In genomic region chr16:75267631-75268264, GRCh38 we compare ENCODE assay signal across 1 cellular context.
TF ChIP-seq lines count a peak whose summit lies in the region.

No MANE protein-coding gene starts in this region.

TF ChIP-seq in HepG2, 621 proteins besides CTCF, POLR2A, EP300 and RAD21 (continued from another document and continues in another):
- TF ChIP-seq, protein P1, sequence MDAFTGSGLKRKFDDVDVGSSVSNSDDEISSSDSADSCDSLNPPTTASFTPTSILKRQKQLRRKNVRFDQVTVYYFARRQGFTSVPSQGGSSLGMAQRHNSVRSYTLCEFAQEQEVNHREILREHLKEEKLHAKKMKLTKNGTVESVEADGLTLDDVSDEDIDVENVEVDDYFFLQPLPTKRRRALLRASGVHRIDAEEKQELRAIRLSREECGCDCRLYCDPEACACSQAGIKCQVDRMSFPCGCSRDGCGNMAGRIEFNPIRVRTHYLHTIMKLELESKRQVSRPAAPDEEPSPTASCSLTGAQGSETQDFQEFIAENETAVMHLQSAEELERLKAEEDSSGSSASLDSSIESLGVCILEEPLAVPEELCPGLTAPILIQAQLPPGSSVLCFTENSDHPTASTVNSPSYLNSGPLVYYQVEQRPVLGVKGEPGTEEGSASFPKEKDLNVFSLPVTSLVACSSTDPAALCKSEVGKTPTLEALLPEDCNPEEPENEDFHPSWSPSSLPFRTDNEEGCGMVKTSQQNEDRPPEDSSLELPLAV (CRISPR knock-in tag; conservative IDR thresholded peaks at IDR 0.05; ENCODE audit: low read depth), result no peak
- TF ChIP-seq TRIM24 (CRISPR knock-in tag; IDR thresholded peaks at IDR 0.05), result no peak
- TF ChIP-seq KLF15 (CRISPR knock-in tag; IDR thresholded peaks at IDR 0.05; ENCODE audit: borderline replicate concordance), result no peak
- peak; percentile 24; the same call in 1 of the 2 replicates for TF ChIP-seq ZFY (CRISPR knock-in tag; IDR thresholded peaks at IDR 0.05)
- peak; percentile 56 for TF ChIP-seq TBX2 (CRISPR knock-in tag; IDR thresholded peaks at IDR 0.05; ENCODE audit: borderline replicate concordance)
- no peak for TF ChIP-seq FIP1L1 (IDR thresholded peaks at IDR 0.05; ENCODE audit: borderline replicate concordance, insufficient read depth, low read depth, low read length)
- TF ChIP-seq NBN (conservative IDR thresholded peaks at IDR 0.05), result no peak
- no peak for TF ChIP-seq ISL2 (CRISPR knock-in tag; IDR thresholded peaks at IDR 0.05)
- no peak for TF ChIP-seq PRMT3 (CRISPR knock-in tag; IDR thresholded peaks at IDR 0.05; ENCODE audit: borderline replicate concordance, low read depth)
- no peak for TF ChIP-seq SNAPC2 (CRISPR knock-in tag; IDR thresholded peaks at IDR 0.05)
- TF ChIP-seq PHB2 (IDR thresholded peaks at IDR 0.05; ENCODE audit: partially characterized antibody), result no peak
- no peak for TF ChIP-seq IKZF5 (CRISPR knock-in tag; IDR thresholded peaks at IDR 0.05)
- TF ChIP-seq ZFAT (CRISPR knock-in tag; conservative IDR thresholded peaks at IDR 0.05), result no peak
- TF ChIP-seq SALL1 (CRISPR knock-in tag; IDR thresholded peaks at IDR 0.05), result peak; percentile 17; the same call in 1 of the 2 replicates
- no peak for TF ChIP-seq USF2 (IDR thresholded peaks at IDR 0.05; ENCODE audit: low read depth, low read length)
- no peak for TF ChIP-seq USF2 (CRISPR knock-in tag; IDR thresholded peaks at IDR 0.05; ENCODE audit: borderline replicate concordance)
- TF ChIP-seq FOXA3 (CRISPR knock-in tag; IDR thresholded peaks at IDR 0.05), result no peak
- no peak for TF ChIP-seq IRF2 (CRISPR knock-in tag; IDR thresholded peaks at IDR 0.05)
- TF ChIP-seq, protein P2, sequence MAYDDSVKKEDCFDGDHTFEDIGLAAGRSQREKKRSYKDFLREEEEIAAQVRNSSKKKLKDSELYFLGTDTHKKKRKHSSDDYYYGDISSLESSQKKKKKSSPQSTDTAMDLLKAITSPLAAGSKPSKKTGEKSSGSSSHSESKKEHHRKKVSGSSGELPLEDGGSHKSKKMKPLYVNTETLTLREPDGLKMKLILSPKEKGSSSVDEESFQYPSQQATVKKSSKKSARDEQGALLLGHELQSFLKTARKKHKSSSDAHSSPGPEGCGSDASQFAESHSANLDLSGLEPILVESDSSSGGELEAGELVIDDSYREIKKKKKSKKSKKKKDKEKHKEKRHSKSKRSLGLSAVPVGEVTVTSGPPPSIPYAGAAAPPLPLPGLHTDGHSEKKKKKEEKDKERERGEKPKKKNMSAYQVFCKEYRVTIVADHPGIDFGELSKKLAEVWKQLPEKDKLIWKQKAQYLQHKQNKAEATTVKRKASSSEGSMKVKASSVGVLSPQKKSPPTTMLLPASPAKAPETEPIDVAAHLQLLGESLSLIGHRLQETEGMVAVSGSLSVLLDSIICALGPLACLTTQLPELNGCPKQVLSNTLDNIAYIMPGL (CRISPR knock-in tag; IDR thresholded peaks at IDR 0.05; ENCODE audit: borderline replicate concordance in 1 of 2, low read depth in 1 of 2), result no peak
- no peak for TF ChIP-seq ATF2 (CRISPR knock-in tag; IDR thresholded peaks at IDR 0.05)
- no peak for TF ChIP-seq AKAP8 (CRISPR knock-in tag; IDR thresholded peaks at IDR 0.05)
- TF ChIP-seq ZNF761 (CRISPR knock-in tag; conservative IDR thresholded peaks at IDR 0.05), result no peak
- no peak for TF ChIP-seq ARID5B (CRISPR knock-in tag; IDR thresholded peaks at IDR 0.05)
- TF ChIP-seq PHF8 (CRISPR knock-in tag; IDR thresholded peaks at IDR 0.05), result no peak
- no peak for TF ChIP-seq CEBPG (CRISPR knock-in tag; IDR thresholded peaks at IDR 0.05)
- no peak for TF ChIP-seq ZNF24 (IDR thresholded peaks at IDR 0.05)
- no peak for TF ChIP-seq CEBPB (IDR thresholded peaks at IDR 0.05; ENCODE audit: borderline replicate concordance, low read depth, low read length)
- TF ChIP-seq SP140L (CRISPR knock-in tag; IDR thresholded peaks at IDR 0.05; ENCODE audit: borderline replicate concordance), result no peak
- TF ChIP-seq ZNF558 (CRISPR knock-in tag; IDR thresholded peaks at IDR 0.05; ENCODE audit: borderline replicate concordance), result no peak
- TF ChIP-seq KLF12 (CRISPR knock-in tag; IDR thresholded peaks at IDR 0.05; ENCODE audit: borderline replicate concordance), result no peak
- TF ChIP-seq ZNF883 (CRISPR knock-in tag; IDR thresholded peaks at IDR 0.05; ENCODE audit: not compliant biosample characterization), result no peak
- no peak for TF ChIP-seq ZNF260 (CRISPR knock-in tag; IDR thresholded peaks at IDR 0.05; ENCODE audit: borderline replicate concordance, low read depth)
- TF ChIP-seq, protein P3, sequence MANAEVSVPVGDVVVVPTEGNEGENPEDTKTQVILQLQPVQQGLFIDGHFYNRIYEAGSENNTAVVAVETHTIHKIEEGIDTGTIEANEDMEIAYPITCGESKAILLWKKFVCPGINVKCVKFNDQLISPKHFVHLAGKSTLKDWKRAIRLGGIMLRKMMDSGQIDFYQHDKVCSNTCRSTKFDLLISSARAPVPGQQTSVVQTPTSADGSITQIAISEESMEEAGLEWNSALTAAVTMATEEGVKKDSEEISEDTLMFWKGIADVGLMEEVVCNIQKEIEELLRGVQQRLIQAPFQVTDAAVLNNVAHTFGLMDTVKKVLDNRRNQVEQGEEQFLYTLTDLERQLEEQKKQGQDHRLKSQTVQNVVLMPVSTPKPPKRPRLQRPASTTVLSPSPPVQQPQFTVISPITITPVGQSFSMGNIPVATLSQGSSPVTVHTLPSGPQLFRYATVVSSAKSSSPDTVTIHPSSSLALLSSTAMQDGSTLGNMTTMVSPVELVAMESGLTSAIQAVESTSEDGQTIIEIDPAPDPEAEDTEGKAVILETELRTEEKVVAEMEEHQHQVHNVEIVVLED (CRISPR knock-in tag; IDR thresholded peaks at IDR 0.05; ENCODE audit: borderline replicate concordance), result no peak
- peak; percentile 62; the same call in 1 of the 2 replicates for TF ChIP-seq FOXC1 (CRISPR knock-in tag; IDR thresholded peaks at IDR 0.05; ENCODE audit: borderline replicate concordance)
- peak; percentile 90 for TF ChIP-seq HIC2 (CRISPR knock-in tag; IDR thresholded peaks at IDR 0.05; ENCODE audit: low read depth)
- TF ChIP-seq ZNF841 (CRISPR knock-in tag; IDR thresholded peaks at IDR 0.05; ENCODE audit: borderline replicate concordance), result no peak
- no peak for TF ChIP-seq ZBTB46 (CRISPR knock-in tag; IDR thresholded peaks at IDR 0.05; ENCODE audit: borderline replicate concordance)
- TF ChIP-seq ZNF543 (CRISPR knock-in tag; IDR thresholded peaks at IDR 0.05), result 0 out of 2 replicates have a peak, but pooled peaks have one; percentile 44
- TF ChIP-seq, protein P4, sequence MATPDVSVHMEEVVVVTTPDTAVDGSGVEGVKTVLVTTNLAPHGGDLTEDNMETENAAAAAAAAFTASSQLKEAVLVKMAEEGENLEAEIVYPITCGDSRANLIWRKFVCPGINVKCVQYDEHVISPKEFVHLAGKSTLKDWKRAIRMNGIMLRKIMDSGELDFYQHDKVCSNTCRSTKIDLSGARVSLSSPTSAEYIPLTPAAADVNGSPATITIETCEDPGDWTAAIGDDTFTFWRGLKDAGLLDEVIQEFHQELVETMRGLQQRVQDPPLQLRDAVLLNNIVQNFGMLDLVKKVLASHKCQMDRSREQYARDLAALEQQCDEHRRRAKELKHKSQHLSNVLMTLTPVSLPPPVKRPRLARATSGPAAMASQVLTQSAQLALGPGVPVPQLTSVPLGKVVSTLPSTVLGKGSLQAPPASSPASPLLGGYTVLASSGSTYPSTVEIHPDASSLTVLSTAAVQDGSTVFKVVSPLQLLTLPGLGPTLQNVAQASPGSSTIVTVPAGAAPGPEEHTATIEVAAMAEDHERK (CRISPR knock-in tag; IDR thresholded peaks at IDR 0.05; ENCODE audit: low read depth), result no peak
